Comparison of ENCODE assay signal across 10 cellular contexts in genomic region chr15:90650117-90650955, GRCh38.
DNase-seq lines count a peak whose midpoint lies in the region; ATAC-seq and TF ChIP-seq lines count a peak whose summit lies in the region.
"Had no signal": no experiment of that assay in that cellular context is flagged by ENCODE, and none has a peak within 500 bp of the region (broad histone marks: within the 10 kb centered on the region; RNA-seq: fewer than 3 reads in every experiment).

No MANE protein-coding gene starts in this region.

- peaks cover 14 to 15% of the 10 kb centered on the region in 2 donors for H3K27me3 Mint-ChIP-seq in CD8-positive, alpha-beta memory T cell
- peaks cover 2% of the 10 kb centered on the region; the same call in 1 of the 2 replicates for H3K27me3 Mint-ChIP-seq in HFFc6 (ENCODE audit: insufficient read depth)

- no peak overlapping the region for H3K4me3 ChIP-seq in CD8-positive, alpha-beta memory T cell (ENCODE audit: low read length)
- no peak overlapping the region for H3K4me3 ChIP-seq in mesodermal cell (ENCODE audit: extremely low read depth, insufficient read depth, low read length, poor library complexity, severe bottlenecking)
- H3K4me3 ChIP-seq: lung had no signal

- peak in 1 of 2 donors; percentile 32 for ATAC-seq in activated naive CD4-positive, alpha-beta T cell treated with anti-CD3 and anti-CD28 coated beads, Interleukin-2, amount 50 U/mL, for 72 hours
- ATAC-seq in HG03439 (IDR thresholded peaks at IDR 0.05; ENCODE audit: unreplicated experiment): no peak

- no peak for TF ChIP-seq CTCF in HFFc6 (IDR thresholded peaks at IDR 0.05)

- peaks cover 36% of the 10 kb centered on the region for H3K4me1 ChIP-seq in CD8-positive, alpha-beta memory T cell (ENCODE audit: insufficient read depth, low read length)
- H3K4me1 ChIP-seq in mesodermal cell (ENCODE audit: control insufficient read depth, insufficient read depth, low read length, poor library complexity, severe bottlenecking): peaks cover 21% of the 10 kb centered on the region

- H3K4me1 Mint-ChIP-seq in CD8-positive, alpha-beta memory T cell: peaks cover 24 to 32% (median 28%) of the 10 kb centered on the region in 3 donors
- H3K4me1 Mint-ChIP-seq in HFFc6 (ENCODE audit: low read depth): peaks cover 25% of the 10 kb centered on the region

- no peaks in the 10 kb centered on the region for H3K36me3 Mint-ChIP-seq in CD8-positive, alpha-beta memory T cell
- H3K36me3 Mint-ChIP-seq in HFFc6 (ENCODE audit: low read depth): no peaks in the 10 kb centered on the region
- H3K36me3 Mint-ChIP-seq in activated naive CD4-positive, alpha-beta T cell treated with anti-CD3 and anti-CD28 coated beads, Interleukin-2, amount 50 U/mL, for 72 hours: no peaks in the 10 kb centered on the region

- H3K9me3 ChIP-seq in CD8-positive, alpha-beta memory T cell (ENCODE audit: low read length): no peaks in the 10 kb centered on the region
- no peaks in the 10 kb centered on the region for H3K9me3 ChIP-seq in mesodermal cell (ENCODE audit: control insufficient read depth, low read length)

- H3K27ac Mint-ChIP-seq in CD8-positive, alpha-beta memory T cell: peak overlapping the region in 2 of 8 donors; percentile 12 to 78
- peak overlapping the region; percentile 77 for H3K27ac Mint-ChIP-seq in HFFc6
- peak overlapping the region; percentile 56 to 92 for H3K27ac Mint-ChIP-seq in activated naive CD4-positive, alpha-beta T cell treated with anti-CD3 and anti-CD28 coated beads, Interleukin-2, amount 50 U/mL, for 72 hours

- POLR2A ChIA-PET in CD8-positive, alpha-beta memory T cell (lab: Charles Lee): interaction anchor here (0.7 to 1.1 kb wide), 2 partner anchors 9 to 10 kb away, joined by 3 read pairs; no protein-coding TSS in a partner anchor

- H3K36me3 ChIP-seq in CD8-positive, alpha-beta memory T cell (ENCODE audit: insufficient read depth, low read length): no peaks in the 10 kb centered on the region
- no peaks in the 10 kb centered on the region for H3K36me3 ChIP-seq in mesodermal cell (ENCODE audit: control insufficient read depth, insufficient read depth, low read length)

- no peak overlapping the region for H3K4me3 Mint-ChIP-seq in CD8-positive, alpha-beta memory T cell
- H3K4me3 Mint-ChIP-seq in HFFc6: peak overlapping the region; percentile 41; the same call in 1 of the 2 replicates

- peak overlapping the region; percentile 51 for H3K27ac ChIP-seq in CD8-positive, alpha-beta memory T cell (ENCODE audit: low read depth, low read length)
- H3K27ac ChIP-seq in mesodermal cell (ENCODE audit: low read depth, low read length, severe bottlenecking): peak overlapping the region; percentile 91
- H3K27ac ChIP-seq: epithelial cell of prostate had no signal

- no peak for DNase-seq in CD8-positive, alpha-beta memory T cell
- DNase-seq in HFFc6: peak; percentile 15
- peak in 1 of 2 donors; percentile 34 for DNase-seq in activated naive CD4-positive, alpha-beta T cell treated with anti-CD3 and anti-CD28 coated beads, Interleukin-2, amount 50 U/mL, for 72 hours (ENCODE audit: low spot score in 2 of 2)
- no peak for DNase-seq in NK-92 treated with Interleukin-12 subunit alpha and Interleukin-12 subunit beta, amount 100 ng/mL, for 24 hours (lab: John Stamatoyannopoulos, UW)
- no peak for DNase-seq in iPS-NIHi11 (ENCODE audit: low spot score)
- DNase-seq: small intestine had no signal

- 80 to 83% methylated on average over 1 to 7 of the region's 8 CpGs for WGBS in mesodermal cell (ENCODE audit: insufficient coverage in 2 of 2), 2 experiments

- H3K9me3 Mint-ChIP-seq in CD8-positive, alpha-beta memory T cell: no peaks in the 10 kb centered on the region
- no peaks in the 10 kb centered on the region for H3K9me3 Mint-ChIP-seq in HFFc6
- H3K9me3 Mint-ChIP-seq in activated naive CD4-positive, alpha-beta T cell treated with anti-CD3 and anti-CD28 coated beads, Interleukin-2, amount 50 U/mL, for 72 hours: peaks cover 0 to 4% of the 10 kb centered on the region in 2 donors

- no peaks in the 10 kb centered on the region for H3K27me3 ChIP-seq in CD8-positive, alpha-beta memory T cell (ENCODE audit: insufficient read depth, low read length, poor library complexity, severe bottlenecking)

- CTCF ChIA-PET in CD8-positive, alpha-beta memory T cell (lab: Charles Lee): interaction anchor here (0.7 to 2.0 kb wide), 8 partner anchors 12 to 330 kb away, joined by 3 to 11 read pairs (median 3); partner anchors contain the start of gene HDDC3
